Comparison of ENCODE assay signal across 13 cellular contexts in the genomic region with DNA sequence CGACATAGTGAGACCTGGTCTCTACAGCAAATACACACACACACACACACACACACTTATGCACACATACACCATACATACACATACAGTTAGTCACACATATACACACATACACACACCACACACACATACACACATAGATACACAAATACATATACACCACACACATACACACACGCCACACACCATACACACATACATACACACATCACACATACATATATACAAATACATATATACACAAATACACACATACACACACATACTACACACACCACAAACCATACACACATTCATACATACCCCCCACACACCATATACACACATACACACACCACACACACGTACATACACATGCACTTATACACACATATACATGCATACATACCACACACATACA. TPM values are rescaled to one million over a fixed set of nuclear protein-coding genes. Genes with fewer than 3 reads are reported as not detected.
DNase-seq lines count a peak whose midpoint lies in the region; ATAC-seq, FAIRE-seq and TF ChIP-seq lines count a peak whose summit lies in the region.
"Had no signal": no experiment of that assay in that cellular context is flagged by ENCODE, and none has a peak within 500 bp of the region (broad histone marks: within the 10 kb centered on the region; RNA-seq: fewer than 3 reads in every experiment).

No MANE protein-coding gene starts in this region.

- peak overlapping the region; percentile 96 for H3K27ac ChIP-seq in GM23248
- peak overlapping the region; percentile 85 for H3K27ac ChIP-seq in colonic mucosa
- no peak overlapping the region for H3K27ac ChIP-seq in pancreas
- H3K27ac ChIP-seq: prostate gland had no signal

- H3K9me3 Mint-ChIP-seq in activated CD4-positive, alpha-beta T cell treated with anti-CD3 and anti-CD28 coated beads, Interleukin-2, amount 10 ng/mL, durations not matched to agents 24 days and 14 days, result no peaks in the 10 kb centered on the region
- H3K9me3 Mint-ChIP-seq in progenitor cell of endocrine pancreas (ENCODE audit: low read depth), result no peaks in the 10 kb centered on the region
- H3K9me3 Mint-ChIP-seq: central memory CD8-positive, alpha-beta T cell had no signal

- H3K4me3 Mint-ChIP-seq in activated CD4-positive, alpha-beta T cell treated with anti-CD3 and anti-CD28 coated beads, Interleukin-2, amount 10 ng/mL, durations not matched to agents 24 days and 14 days, result no peak overlapping the region
- H3K4me3 Mint-ChIP-seq in progenitor cell of endocrine pancreas (ENCODE audit: low read depth), result no peak overlapping the region
- H3K4me3 Mint-ChIP-seq: central memory CD8-positive, alpha-beta T cell had no signal

- ATAC-seq in GM18867 (IDR thresholded peaks at IDR 0.05; ENCODE audit: unreplicated experiment), result no peak
- ATAC-seq in pancreas, result no peak

- peaks cover 76% of the 10 kb centered on the region for H3K79me2 ChIP-seq in GM23248 (ENCODE audit: insufficient read depth)

- H3F3A ChIP-seq in GM23248 (ENCODE audit: insufficient read depth), result peaks cover 69% of the 10 kb centered on the region

- intact Hi-C loops in activated CD4-positive, alpha-beta T cell treated with anti-CD3 and anti-CD28 coated beads, Interleukin-2, amount 10 ng/mL, durations not matched to agents 24 days and 14 days (cut with micrococcal nuclease), result no loop called here
- intact Hi-C loops in colonic mucosa (cut with DNase I), result no loop called here
- intact Hi-C loops in pancreas (cut with DNase I), result no loop called here

- no peaks in the 10 kb centered on the region for H4K20me1 ChIP-seq in GM23248 (ENCODE audit: insufficient read depth)

- H3K36me3 ChIP-seq in GM23248 (ENCODE audit: low read depth), result peaks cover 5% of the 10 kb centered on the region
- no peaks in the 10 kb centered on the region for H3K36me3 ChIP-seq in colonic mucosa
- no peaks in the 10 kb centered on the region for H3K36me3 ChIP-seq in pancreas
- H3K36me3 ChIP-seq: prostate gland had no signal

- no peaks in the 10 kb centered on the region for H3K9me2 ChIP-seq in GM23248 (ENCODE audit: insufficient read depth)

- DNase-seq in activated CD4-positive, alpha-beta T cell treated with anti-CD3 and anti-CD28 coated beads, Interleukin-2, amount 10 ng/mL, durations not matched to agents 24 days and 14 days, result no peak
- DNase-seq in activated CD4-positive, alpha-beta T cell treated with anti-CD3 and anti-CD28 coated beads, Interleukin-2, amount 50 U/mL, for 48 hours, result no peak
- DNase-seq in GM23248 (no peak), colonic mucosa (no peak), progenitor cell of endocrine pancreas (ENCODE audit: low spot score, unreplicated experiment) (no peak), foreskin fibroblast (no peak), pancreas (no peak)
- DNase-seq: activated naive CD4-positive, alpha-beta T cell treated with anti-CD3 and anti-CD28 coated beads, Interleukin-2, amount 50 U/mL, for 16 hours; SHP77 treated with DMSO at 0.1 percent for 48 hours had no signal

- H3K4me1 Mint-ChIP-seq in activated CD4-positive, alpha-beta T cell treated with anti-CD3 and anti-CD28 coated beads, Interleukin-2, amount 10 ng/mL, durations not matched to agents 24 days and 14 days, result peaks cover 62% of the 10 kb centered on the region
- H3K4me1 Mint-ChIP-seq in progenitor cell of endocrine pancreas (ENCODE audit: low read depth), result peaks cover 12% of the 10 kb centered on the region

- peaks cover 60% of the 10 kb centered on the region for H3K36me3 Mint-ChIP-seq in activated CD4-positive, alpha-beta T cell treated with anti-CD3 and anti-CD28 coated beads, Interleukin-2, amount 10 ng/mL, durations not matched to agents 24 days and 14 days (ENCODE audit: low read depth)
- H3K36me3 Mint-ChIP-seq in progenitor cell of endocrine pancreas (ENCODE audit: insufficient read depth), result no peaks in the 10 kb centered on the region

- no peak for FAIRE-seq in pancreas (lab: Jason Lieb, UNC)
- FAIRE-seq: TTC549 had no signal

- H3K27me3 ChIP-seq in GM23248 (replicated peaks; ENCODE audit: insufficient read depth), result no peaks in the 10 kb centered on the region
- no peaks in the 10 kb centered on the region for H3K27me3 ChIP-seq in colonic mucosa
- no peaks in the 10 kb centered on the region for H3K27me3 ChIP-seq in pancreas

- H3K4me2 ChIP-seq in GM23248 (ENCODE audit: unreplicated experiment), result no peak overlapping the region

- in situ Hi-C loops in GM23248 (cut with MboI), result no loop called here

- H2AFZ ChIP-seq in GM23248, result no peak overlapping the region

- H3K27me3 Mint-ChIP-seq in activated CD4-positive, alpha-beta T cell treated with anti-CD3 and anti-CD28 coated beads, Interleukin-2, amount 10 ng/mL, durations not matched to agents 24 days and 14 days, result no peaks in the 10 kb centered on the region
- H3K27me3 Mint-ChIP-seq in progenitor cell of endocrine pancreas, result peaks cover under 1% of the 10 kb centered on the region
- H3K27me3 Mint-ChIP-seq: central memory CD8-positive, alpha-beta T cell had no signal

- WGBS in GM23248 (ENCODE audit: low coverage in 1 of 2, low lambda C conversion rate in 2 of 2, missing lambda C conversion rate in 2 of 2), 2 experiments, result 96 to 99% methylated on average over 3 of the region's 3 CpGs
- WGBS in pancreas, 2 donors, result 96 to 100% methylated on average over 3 of the region's 3 CpGs

- H3K9me3 ChIP-seq in GM23248 (ENCODE audit: low read depth) (no peaks in the 10 kb centered on the region), colonic mucosa (no peaks in the 10 kb centered on the region), pancreas (no peaks in the 10 kb centered on the region)
- H3K9me3 ChIP-seq: prostate gland had no signal

- H3K9ac ChIP-seq in GM23248 (no peak overlapping the region), colonic mucosa (ENCODE audit: low read depth in 2 of 2, low read length in 2 of 2) (no peak overlapping the region)

- H3K4me3 ChIP-seq in GM23248 (no peak overlapping the region), colonic mucosa (no peak overlapping the region), foreskin fibroblast (ENCODE audit: low read depth in 1 of 2, low read length in 2 of 2) (no peak overlapping the region), pancreas (no peak overlapping the region)
- H3K4me3 ChIP-seq: prostate gland had no signal

- TF ChIP-seq CTCF in colonic mucosa (IDR thresholded peaks at IDR 0.05), result no peak
- no peak for TF ChIP-seq CTCF in progenitor cell of endocrine pancreas (IDR thresholded peaks at IDR 0.05; ENCODE audit: unreplicated experiment)
- TF ChIP-seq CTCF in foreskin fibroblast (IDR thresholded peaks at IDR 0.05; ENCODE audit: low read depth, low read length), result no peak
- TF ChIP-seq CTCF in pancreas (IDR thresholded peaks at IDR 0.05), result no peak

- peak overlapping the region; percentile 68 for H3K27ac Mint-ChIP-seq in activated CD4-positive, alpha-beta T cell treated with anti-CD3 and anti-CD28 coated beads, Interleukin-2, amount 10 ng/mL, durations not matched to agents 24 days and 14 days
- H3K27ac Mint-ChIP-seq in progenitor cell of endocrine pancreas, result peak overlapping the region; percentile 70

- H3K4me1 ChIP-seq in GM23248 (ENCODE audit: insufficient read depth) (peaks cover 56% of the 10 kb centered on the region), colonic mucosa (peaks cover 38% of the 10 kb centered on the region), pancreas (no peaks in the 10 kb centered on the region)
- H3K4me1 ChIP-seq: prostate gland had no signal

RNA-seq across cellular contexts. Expression of gene MICAL2, which starts 57.7 kb away (rescaled TPM):
- total RNA-seq in activated CD4-positive, alpha-beta T cell treated with anti-CD3 and anti-CD28 coated beads, Interleukin-2, amount 10 ng/mL, durations not matched to agents 24 days and 14 days, result 501 and 510 TPM in 2 replicates
- 158 and 182 TPM in 2 replicates for total RNA-seq in GM23248 (2014; rRNA removed; shearing (Covaris generic))
- polyA plus RNA-seq in GM23248 (2016; fragmentation: Nextera tagmentation; extraction: Ambion mirVana) (81.6 and 83.3 TPM in 2 replicates), pancreas (1 to 10 TPM; 4.8 to 5.4 TPM)
- total RNA-seq in colonic mucosa (100 to 1,000 TPM; 194 TPM), progenitor cell of endocrine pancreas (8.3 and 10.0 TPM in 2 replicates), pancreas (10 to 100 TPM; 20.4 to 38.8 (median 27.1) TPM)

Comparison
In these comparisons a context has a peak if more than half of its experiments do, and no peak if none do; other contexts are left out.
1. H3K27ac ChIP-seq: peak in GM23248 (single experiment) and colonic mucosa (single experiment); none in pancreas (0 of 4).